In genomic region chr22:46637711-46638600, GRCh38 we compare ENCODE assay signal across 23 cellular contexts.
"Had no signal": no experiment of that assay in that cellular context is flagged by ENCODE, and none has a peak within 500 bp of the region (broad histone marks: within the 10 kb centered on the region; RNA-seq: fewer than 3 reads in every experiment).

No MANE protein-coding gene starts in this region.

- H3K4me1 Mint-ChIP-seq: stimulated activated naive CD8-positive, alpha-beta T cell treated with anti-CD3 and anti-CD28 coated beads, Interleukin-15, amount 100 ng/mL, for 72 hours had no signal

- DNase-seq: activated CD4-positive, alpha-beta T cell treated with anti-CD3 and anti-CD28 coated beads for 48 hours; activated CD4-positive, CD25-positive, alpha-beta regulatory T cell; activated CD8-positive, alpha-beta T cell treated with anti-CD3 and anti-CD28 coated beads, Interleukin-2, amount 10 ng/mL, durations not matched to agents 7 days and 5 days; activated naive CD4-positive, alpha-beta T cell treated with anti-CD3 and anti-CD28 coated beads, Interleukin-2, amount 10 ng/mL, durations not matched to agents 7 days and 5 days; activated T-cell treated with anti-CD3 and anti-CD28 coated beads, Interleukin-2, amount 50 U/mL, for 24 hours; cerebellar nuclear complex; effector CD8-positive, alpha-beta T cell; nephron progenitor cell; stimulated activated CD4-positive, alpha-beta T cell treated with anti-CD3 and anti-CD28 coated beads, Interleukin-4, amount 100 ng/mL, for 1 hour; stimulated activated naive CD8-positive, alpha-beta T cell treated with anti-CD3 and anti-CD28 coated beads, Interleukin-15, amount 100 ng/mL, for 72 hours; T1000 had no signal

- H3K36me3 Mint-ChIP-seq: activated naive CD4-positive, alpha-beta T cell treated with anti-CD3 and anti-CD28 coated beads, Interleukin-2, amount 10 ng/mL, durations not matched to agents 7 days and 5 days had no signal

- H3K9me3 ChIP-seq: ascending aorta, esophagus muscularis mucosa, heart right ventricle, right atrium auricular region, suprapubic skin had no signal

- H3K9me3 Mint-ChIP-seq: activated naive CD4-positive, alpha-beta T cell treated with anti-CD3 and anti-CD28 coated beads, Interleukin-2, amount 10 ng/mL, durations not matched to agents 7 days and 5 days; activated T-cell treated with anti-CD3 and anti-CD28 coated beads, Interleukin-2, amount 50 U/mL, for 24 hours; T-cell had no signal

- H3K27me3 ChIP-seq: ascending aorta, esophagus muscularis mucosa, heart right ventricle, right atrium auricular region, suprapubic skin had no signal

- H3K4me3 ChIP-seq: ascending aorta, esophagus muscularis mucosa, heart right ventricle, lung, right atrium auricular region, smooth muscle cell, suprapubic skin had no signal

- H3K4me3 Mint-ChIP-seq: activated CD8-positive, alpha-beta T cell treated with anti-CD3 and anti-CD28 coated beads, Interleukin-2, amount 10 ng/mL, durations not matched to agents 7 days and 5 days; activated naive CD4-positive, alpha-beta T cell treated with anti-CD3 and anti-CD28 coated beads, Interleukin-2, amount 10 ng/mL, durations not matched to agents 7 days and 5 days; activated T-cell treated with anti-CD3 and anti-CD28 coated beads, Interleukin-2, amount 50 U/mL, for 24 hours; dendritic cell treated with granulocyte-macrophage colony-stimulating factor and Interleukin-4, amounts not matched to agents 40 ng/mL and 50 ng/mL, for 4 days; mesothelial cell of epicardium; stimulated activated naive CD8-positive, alpha-beta T cell treated with anti-CD3 and anti-CD28 coated beads, Interleukin-15, amount 100 ng/mL, for 72 hours; T-cell had no signal

- H3K36me3 ChIP-seq: ascending aorta had no signal

- H3K27ac ChIP-seq: ascending aorta, esophagus muscularis mucosa, suprapubic skin had no signal

- H3K27me3 Mint-ChIP-seq: activated naive CD4-positive, alpha-beta T cell treated with anti-CD3 and anti-CD28 coated beads, Interleukin-2, amount 10 ng/mL, durations not matched to agents 7 days and 5 days; activated T-cell treated with anti-CD3 and anti-CD28 coated beads, Interleukin-2, amount 50 U/mL, for 24 hours; dendritic cell treated with granulocyte-macrophage colony-stimulating factor and Interleukin-4, amounts not matched to agents 40 ng/mL and 50 ng/mL, for 4 days; progenitor cell of endocrine pancreas; stimulated activated naive CD8-positive, alpha-beta T cell treated with anti-CD3 and anti-CD28 coated beads, Interleukin-15, amount 100 ng/mL, for 72 hours; T-cell; type B pancreatic cell had no signal

- H3K27ac Mint-ChIP-seq: activated CD8-positive, alpha-beta T cell treated with anti-CD3 and anti-CD28 coated beads, Interleukin-2, amount 10 ng/mL, durations not matched to agents 7 days and 5 days; activated naive CD4-positive, alpha-beta T cell treated with anti-CD3 and anti-CD28 coated beads, Interleukin-2, amount 10 ng/mL, durations not matched to agents 7 days and 5 days; activated T-cell treated with anti-CD3 and anti-CD28 coated beads, Interleukin-2, amount 50 U/mL, for 24 hours; dendritic cell treated with granulocyte-macrophage colony-stimulating factor and Interleukin-4, amounts not matched to agents 40 ng/mL and 50 ng/mL, for 4 days; mesothelial cell of epicardium; stimulated activated naive CD8-positive, alpha-beta T cell treated with anti-CD3 and anti-CD28 coated beads, Interleukin-15, amount 100 ng/mL, for 72 hours; T-cell had no signal

- H3K4me2 ChIP-seq: smooth muscle cell had no signal

- H3K4me1 ChIP-seq: ascending aorta had no signal
